In the genomic region with DNA sequence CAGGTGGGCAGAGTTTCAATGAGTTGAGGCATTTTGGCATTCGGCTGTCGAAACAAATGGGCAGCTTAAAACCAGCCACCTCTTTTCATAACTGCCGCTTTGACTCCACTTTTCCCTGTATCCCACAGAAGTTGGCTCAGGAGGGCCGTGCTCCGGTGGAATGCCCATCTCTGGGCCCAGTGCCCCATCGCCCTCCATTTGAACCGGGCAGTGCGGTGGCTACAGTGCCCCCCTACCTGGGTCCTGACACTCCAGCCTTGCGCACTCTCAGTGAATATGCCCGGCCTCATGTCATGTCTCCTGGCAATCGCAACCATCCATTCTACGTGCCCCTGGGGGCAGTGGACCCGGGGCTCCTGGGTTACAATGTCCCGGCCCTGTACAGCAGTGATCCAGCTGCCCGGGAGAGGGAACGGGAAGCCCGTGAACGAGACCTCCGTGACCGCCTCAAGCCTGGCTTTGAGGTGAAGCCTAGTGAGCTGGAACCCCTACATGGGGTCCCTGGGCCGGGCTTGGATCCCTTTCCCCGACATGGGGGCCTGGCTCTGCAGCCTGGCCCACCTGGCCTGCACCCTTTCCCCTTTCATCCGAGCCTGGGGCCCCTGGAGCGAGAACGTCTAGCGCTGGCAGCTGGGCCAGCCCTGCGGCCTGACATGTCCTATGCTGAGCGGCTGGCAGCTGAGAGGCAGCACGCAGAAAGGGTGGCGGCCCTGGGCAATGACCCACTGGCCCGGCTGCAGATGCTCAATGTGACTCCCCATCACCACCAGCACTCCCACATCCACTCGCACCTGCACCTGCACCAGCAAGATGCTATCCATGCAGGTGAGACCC, we compare ENCODE assay signal across 6 cellular contexts. TPM values are rescaled to one million over a fixed set of nuclear protein-coding genes. Genes with fewer than 3 reads are reported as not detected.
DNase-seq lines count a peak whose midpoint lies in the region.

No MANE protein-coding gene starts in this region.

- 94 to 95% methylated on average over 32 of the region's 32 CpGs for WGBS in ectodermal cell, 2 experiments

- H3K27me3 ChIP-seq in ectodermal cell (ENCODE audit: control insufficient read depth, insufficient read depth, low read length, poor library complexity, severe bottlenecking), result no peaks in the 10 kb centered on the region
- H3K27me3 ChIP-seq in rectal smooth muscle tissue (ENCODE audit: control insufficient read depth, insufficient read depth, low read length), result no peaks in the 10 kb centered on the region

- DNase-seq in NCI-H128 (lab: John Stamatoyannopoulos, UW; ENCODE audit: unreplicated experiment) (no peak), NCI-H69 (lab: John Stamatoyannopoulos, UW) (no peak), middle frontal gyrus (ENCODE audit: extremely low spot score, low spot score) (no peak)

- H3K36me3 ChIP-seq in KOPT-K1 (ENCODE audit: insufficient read depth, low read length) (peaks cover 43% of the 10 kb centered on the region), ectodermal cell (ENCODE audit: control insufficient read depth, insufficient read depth, low read length) (peaks cover 36% of the 10 kb centered on the region), rectal smooth muscle tissue (ENCODE audit: control insufficient read depth, insufficient read depth, low read length) (peaks cover 32% of the 10 kb centered on the region)

- H3K27ac ChIP-seq in KOPT-K1 (ENCODE audit: low read depth, low read length, poor library complexity, severe bottlenecking) (peak overlapping the region; percentile 94), ectodermal cell (ENCODE audit: insufficient read depth, low read depth, low read length, poor library complexity, severe bottlenecking) (peak overlapping the region; percentile 97), rectal smooth muscle tissue (ENCODE audit: low read depth, low read length) (peak overlapping the region; percentile 56)

- H3K4me1 ChIP-seq in ectodermal cell (ENCODE audit: control insufficient read depth, insufficient read depth, low read length) (no peaks in the 10 kb centered on the region), rectal smooth muscle tissue (ENCODE audit: control insufficient read depth, insufficient read depth, low read length) (peaks cover 20% of the 10 kb centered on the region)

- H3K9me3 ChIP-seq in KOPT-K1 (ENCODE audit: insufficient read depth, low read length, poor library complexity, severe bottlenecking) (no peaks in the 10 kb centered on the region), ectodermal cell (ENCODE audit: control insufficient read depth, low read length) (no peaks in the 10 kb centered on the region)

- H3K4me3 ChIP-seq in ectodermal cell (ENCODE audit: insufficient read depth, low read depth, low read length) (peak overlapping the region; percentile 76), rectal smooth muscle tissue (ENCODE audit: low read length) (peak overlapping the region; percentile 7)

- H3K9ac ChIP-seq in rectal smooth muscle tissue (ENCODE audit: low read length), result peak overlapping the region; percentile 4

RNA-seq across cellular contexts. Expression of gene RNU7-1, which starts 5.0 kb away (rescaled TPM):
- not detected for polyA plus RNA-seq in ectodermal cell (2013, experiment 1 of 4)
- not detected for polyA plus RNA-seq in ectodermal cell (2013, experiment 2 of 4)
- polyA plus RNA-seq in ectodermal cell (2013, experiment 3 of 4), result not detected
- polyA plus RNA-seq in ectodermal cell (2013, experiment 4 of 4), result not detected

RNA-seq across cellular contexts. Expression of gene C12orf57, which starts 5.3 kb away (rescaled TPM):
- 290 TPM for polyA plus RNA-seq in ectodermal cell (2013, experiment 1 of 4)
- polyA plus RNA-seq in ectodermal cell (2013, experiment 2 of 4), result 288 TPM
- polyA plus RNA-seq in ectodermal cell (2013, experiment 3 of 4), result 271 TPM
- polyA plus RNA-seq in ectodermal cell (2013, experiment 4 of 4), result 291 TPM

RNA-seq across cellular contexts. Expression of gene ATN1, which starts 10.8 kb away (rescaled TPM):
- polyA plus RNA-seq in ectodermal cell (2013, experiment 1 of 4), result 138 TPM
- polyA plus RNA-seq in ectodermal cell (2013, experiment 2 of 4), result 139 TPM
- 126 TPM for polyA plus RNA-seq in ectodermal cell (2013, experiment 3 of 4)
- polyA plus RNA-seq in ectodermal cell (2013, experiment 4 of 4), result 147 TPM

RNA-seq across cellular contexts. Expression of gene PTPN6, which starts 12.6 kb away (rescaled TPM):
- polyA plus RNA-seq in ectodermal cell (2013, experiment 1 of 4), result 2.0 TPM
- 2.1 TPM for polyA plus RNA-seq in ectodermal cell (2013, experiment 2 of 4)
- polyA plus RNA-seq in ectodermal cell (2013, experiment 3 of 4), result 2.7 TPM
- polyA plus RNA-seq in ectodermal cell (2013, experiment 4 of 4), result 2.5 TPM

RNA-seq across cellular contexts. Expression of gene ENO2, which starts 24.2 kb away (rescaled TPM):
- polyA plus RNA-seq in ectodermal cell (2013, experiment 1 of 4), result 136 TPM
- polyA plus RNA-seq in ectodermal cell (2013, experiment 2 of 4), result 142 TPM
- 97.0 TPM for polyA plus RNA-seq in ectodermal cell (2013, experiment 3 of 4)
- 113 TPM for polyA plus RNA-seq in ectodermal cell (2013, experiment 4 of 4)
